In the genomic region with DNA sequence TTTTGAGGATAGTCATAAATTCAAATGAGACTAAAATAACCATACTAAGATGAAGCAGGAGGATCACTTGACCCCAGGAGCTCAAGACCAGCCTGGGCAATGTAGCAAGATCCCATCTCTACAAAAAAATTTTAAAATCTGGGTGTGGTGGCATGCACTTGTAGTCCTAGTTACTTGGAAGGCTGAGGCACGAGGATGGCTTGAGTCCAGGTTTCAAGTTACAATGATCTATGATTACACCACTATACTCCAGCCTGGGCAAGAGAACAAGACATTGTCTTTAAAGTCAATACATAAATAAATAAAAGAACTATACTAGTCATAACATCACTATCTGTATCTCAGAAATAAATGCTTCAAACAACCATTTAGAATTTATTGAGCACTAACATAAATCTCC, we compare ENCODE assay signal across 25 cellular contexts. TPM values are rescaled to one million over a fixed set of nuclear protein-coding genes. Genes with fewer than 3 reads are reported as not detected.
DNase-seq lines count a peak whose midpoint lies in the region; ATAC-seq and TF ChIP-seq lines count a peak whose summit lies in the region.
"Had no signal": no experiment of that assay in that cellular context is flagged by ENCODE, and none has a peak within 500 bp of the region (broad histone marks: within the 10 kb centered on the region; RNA-seq: fewer than 3 reads in every experiment).

No MANE protein-coding gene starts in this region.

- no peak for TF ChIP-seq POLR2A in lower leg skin (IDR thresholded peaks at IDR 0.05)

- TF ChIP-seq CTCF in AG09319 (IDR thresholded peaks at IDR 0.05; ENCODE audit: low read depth, low read length): no peak
- TF ChIP-seq CTCF in cardiac fibroblast (IDR thresholded peaks at IDR 0.05; ENCODE audit: low read depth, low read length): no peak
- no peak for TF ChIP-seq CTCF in fibroblast of villous mesenchyme (IDR thresholded peaks at IDR 0.05; ENCODE audit: insufficient read depth, low read depth, low read length)
- TF ChIP-seq CTCF in lower leg skin (IDR thresholded peaks at IDR 0.05): no peak

- no peak overlapping the region for H3K4me3 ChIP-seq in cardiac fibroblast (replicated peaks in 1 of 2; ENCODE audit: low read depth in 2 of 2, low read length in 2 of 2)
- no peak overlapping the region for H3K4me3 ChIP-seq in fibroblast of villous mesenchyme (ENCODE audit: low read depth, low read length)
- H3K4me3 ChIP-seq in lower leg skin (ENCODE audit: low read depth, poor library complexity, severe bottlenecking): no peak overlapping the region
- H3K4me3 ChIP-seq: heart right ventricle, lung, vagina had no signal

- peak; percentile 58 for DNase-seq in AG09319 (ENCODE audit: extremely low read depth, low read depth)
- DNase-seq in M059J (ENCODE audit: low read depth): peak; percentile 93
- DNase-seq in cardiac fibroblast (ENCODE audit: low read depth in 2 of 2): peak; percentile 64 to 87
- DNase-seq in fibroblast of villous mesenchyme (ENCODE audit: low read depth): peak; percentile 66
- no peak for DNase-seq in T1000 (lab: John Stamatoyannopoulos, UW)
- no peak for DNase-seq in lower leg skin (ENCODE audit: low spot score in 2 of 2)
- DNase-seq in caudate nucleus (lab: John Stamatoyannopoulos, UW): no peak
- DNase-seq: activated CD4-positive, alpha-beta T cell treated with anti-CD3 and anti-CD28 coated beads, Interleukin-2, amount 50 U/mL, for 48 hours; activated naive CD4-positive, alpha-beta T cell treated with Interleukin-2 at 50 U/mL for 16 hours; activated T-cell treated with anti-CD3 and anti-CD28 coated beads, Interleukin-2, amount 50 U/mL, for 1 hour; aorta; CD4-positive, alpha-beta T cell; cortex of kidney; DMS79; heart right ventricle; KG1; NCI-H1092 treated with DMSO at 0.1 percent for 48 hours; NCI-H2107; NCI-H526; right cardiac atrium; Right ventricle myocardium superior; stimulated activated CD4-positive, alpha-beta T cell treated with anti-CD3 and anti-CD28 coated beads, Interleukin-15, amount 100 ng/mL, for 24 hours had no signal

- intact Hi-C loops in lower leg skin (cut with DNase I; ENCODE audit: low total_unique reads): no loop called here

- 29 to 31% methylated on average over 1 of the region's 1 CpG for WGBS in lower leg skin, 2 donors

- no peak overlapping the region for H3K27ac ChIP-seq in caudate nucleus (ENCODE audit: low read depth, low read length)
- H3K27ac ChIP-seq: vagina had no signal

- ATAC-seq in GM21360 (IDR thresholded peaks at IDR 0.05; ENCODE audit: unreplicated experiment): no peak

RNA-seq across cellular contexts. Expression of a gene that starts 8.6 kb away (rescaled TPM):
- 63.7 and 89.3 TPM in 2 replicates for total RNA-seq in M059J (2014; rRNA removed; shearing (Covaris generic))
- total RNA-seq in fibroblast of villous mesenchyme (82.1 and 111 TPM in 2 replicates), lower leg skin (10 to 100 TPM; 23.5 to 81.5 (median 26.2) TPM)

Comparison
In these comparisons a context has a peak if more than half of its experiments do, and no peak if none do; other contexts are left out.
1. DNase-seq: peak in AG09319 (single experiment), M059J (single experiment), cardiac fibroblast (2 of 2) and fibroblast of villous mesenchyme (single experiment); none in T1000 (single experiment), lower leg skin (0 of 2) and caudate nucleus (0 of 61).